26 cellular contexts compared by ENCODE assay signal in genomic region chr13:111502957-111503356, GRCh38.
"Had no signal": no experiment of that assay in that cellular context is flagged by ENCODE, and none has a peak within 500 bp of the region (broad histone marks: within the 10 kb centered on the region; RNA-seq: fewer than 3 reads in every experiment).

No MANE protein-coding gene starts in this region.

- H3K4me1 ChIP-seq: left lung, lower lobe of right lung, pancreas, prostate gland, testis, thyroid gland, transverse colon, upper lobe of left lung, vagina had no signal

- H3K27ac ChIP-seq: left lung, lower lobe of right lung, pancreas, prostate gland, testis, thyroid gland, transverse colon, upper lobe of left lung, vagina had no signal

- H3K9me3 ChIP-seq: lower lobe of right lung, pancreas, prostate gland, testis, thyroid gland, transverse colon, vagina had no signal

- DNase-seq: hippocampal formation; left colon; left lung; lower lobe of right lung; mammary epithelial cell; mesenchymal stem cell; naive B cell; natural killer cell; pancreas; retina; right cardiac atrium; stimulated activated CD4-positive, alpha-beta T cell treated with anti-CD3 and anti-CD28 coated beads, Interleukin-1b, Interleukin-23, amount 100 ng/mL, for 48 hours; stimulated activated CD4-positive, alpha-beta T cell treated with anti-CD3 and anti-CD28 coated beads, Interleukin-2, amount 100 ng/mL, for 48 hours; stimulated activated CD4-positive, alpha-beta T cell treated with anti-CD3 and anti-CD28 coated beads, Interleukin-4, amount 100 ng/mL, for 4 hours; stimulated activated CD8-positive, alpha-beta memory T cell treated with anti-CD3 and anti-CD28 coated beads, Interleukin-4, amount 100 ng/mL, for 48 hours; stimulated activated naive CD4-positive, alpha-beta T cell treated with Interleukin-2 at 50 U/mL for 16 hours; stimulated activated naive CD8-positive, alpha-beta T cell treated with anti-CD3 and anti-CD28 coated beads, Interleukin-15, amount 100 ng/mL, for 72 hours; testis; thyroid gland; transverse colon; upper lobe of left lung had no signal

- H3K27ac Mint-ChIP-seq: mesothelial cell of epicardium; natural killer cell; stimulated activated memory B cell treated with anti-CD40 and anti-IgM and Interleukin-4, amounts not matched to agents 10 μg/mL and 1 μg/mL and 100 μg/mL, for 72 hours; stimulated activated naive CD8-positive, alpha-beta T cell treated with anti-CD3 and anti-CD28 coated beads, Interleukin-15, amount 100 ng/mL, for 72 hours had no signal

- H3K27me3 ChIP-seq: pancreas, testis, thyroid gland, upper lobe of left lung, vagina had no signal

- ATAC-seq: left colon; left lung; lower lobe of right lung; pancreas; right cardiac atrium; stimulated activated memory B cell treated with anti-CD40 and anti-IgM and Interleukin-4, amounts not matched to agents 10 μg/mL and 1 μg/mL and 100 μg/mL, for 72 hours; stimulated activated naive CD8-positive, alpha-beta T cell treated with anti-CD3 and anti-CD28 coated beads, Interleukin-15, amount 100 ng/mL, for 72 hours had no signal

- H3K4me3 Mint-ChIP-seq: mesothelial cell of epicardium; naive B cell; natural killer cell; stimulated activated memory B cell treated with anti-CD40 and anti-IgM and Interleukin-4, amounts not matched to agents 10 μg/mL and 1 μg/mL and 100 μg/mL, for 72 hours; stimulated activated naive CD8-positive, alpha-beta T cell treated with anti-CD3 and anti-CD28 coated beads, Interleukin-15, amount 100 ng/mL, for 72 hours had no signal

- H3K4me1 Mint-ChIP-seq: mesothelial cell of epicardium; naive B cell; natural killer cell; stimulated activated memory B cell treated with anti-CD40 and anti-IgM and Interleukin-4, amounts not matched to agents 10 μg/mL and 1 μg/mL and 100 μg/mL, for 72 hours; stimulated activated naive CD8-positive, alpha-beta T cell treated with anti-CD3 and anti-CD28 coated beads, Interleukin-15, amount 100 ng/mL, for 72 hours had no signal

- H3K36me3 ChIP-seq: left lung, lower lobe of right lung, pancreas, prostate gland, thyroid gland, transverse colon, upper lobe of left lung, vagina had no signal

- H3K4me3 ChIP-seq: left lung, lower lobe of right lung, pancreas, prostate gland, smooth muscle cell, testis, thyroid gland, transverse colon, upper lobe of left lung, vagina had no signal

- H3K36me3 Mint-ChIP-seq: mesothelial cell of epicardium; naive B cell; natural killer cell; stimulated activated memory B cell treated with anti-CD40 and anti-IgM and Interleukin-4, amounts not matched to agents 10 μg/mL and 1 μg/mL and 100 μg/mL, for 72 hours had no signal
